28 cellular contexts compared by ENCODE assay signal in the genomic region with DNA sequence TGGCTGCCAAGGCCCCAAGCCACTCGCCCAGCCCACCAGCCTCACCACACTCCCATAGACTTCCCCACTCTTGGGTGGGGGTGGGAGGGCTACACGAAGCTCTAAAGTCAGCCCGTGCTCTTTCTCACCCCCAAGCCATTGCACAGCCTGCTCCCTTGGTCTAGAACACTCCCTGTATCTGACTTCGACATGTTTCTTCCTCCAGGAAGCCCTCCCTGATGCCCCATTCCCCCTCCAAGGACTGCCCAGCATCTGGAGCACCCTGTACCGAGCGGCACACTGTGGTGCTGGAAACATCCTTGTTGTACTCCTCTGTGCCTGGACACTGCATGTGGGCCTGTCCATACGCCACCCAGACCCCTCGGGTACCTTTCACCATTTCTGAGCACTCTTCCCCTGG. TPM values are rescaled to one million over a fixed set of nuclear protein-coding genes. Genes with fewer than 3 reads are reported as not detected.
DNase-seq lines count a peak whose midpoint lies in the region; ATAC-seq and TF ChIP-seq lines count a peak whose summit lies in the region.
"Had no signal": no experiment of that assay in that cellular context is flagged by ENCODE, and none has a peak within 500 bp of the region (broad histone marks: within the 10 kb centered on the region; RNA-seq: fewer than 3 reads in every experiment).

No MANE protein-coding gene starts in this region.

- intact Hi-C loops in vagina (cut with DNase I) = loop anchor here (5.0 kb wide), 1 partner anchor 189 kb away; no protein-coding TSS in a partner anchor

- H3K4me3 ChIP-seq in vagina = no peak overlapping the region
- H3K4me3 ChIP-seq: SK-N-MC had no signal

- no peaks in the 10 kb centered on the region for H3K27me3 Mint-ChIP-seq in neural crest cell (ENCODE audit: low read depth)

- H3K27ac Mint-ChIP-seq in neural crest cell (ENCODE audit: unreplicated experiment) = peak overlapping the region; percentile 86
- H3K27ac Mint-ChIP-seq: CD14-positive monocyte, IgD-negative memory B cell had no signal

- TF ChIP-seq POLR2A in vagina (IDR thresholded peaks at IDR 0.05) = no peak

- peak; percentile 24 for DNase-seq in activated CD8-positive, alpha-beta memory T cell treated with anti-CD3 and anti-CD28 coated beads for 24 hours
- no peak for DNase-seq in activated CD8-positive, alpha-beta memory T cell treated with anti-CD3 and anti-CD28 coated beads, Interleukin-2, amount 50 U/mL, for 48 hours
- peak; percentile 39 for DNase-seq in ecto neural progenitor cell (ENCODE audit: low spot score)
- no peak for DNase-seq in neural crest cell (ENCODE audit: low read depth, low spot score)
- peak; percentile 54 to 81 for DNase-seq in vagina (ENCODE audit: extremely low spot score in 2 of 2)
- no peak for DNase-seq in NK-92 treated with Interleukin-12 subunit alpha and Interleukin-12 subunit beta, amount 100 ng/mL, for 24 hours (lab: John Stamatoyannopoulos, UW)
- DNase-seq in SKM-1 treated with dmso at 0.1 percent for 144 hours (lab: John Stamatoyannopoulos, UW; ENCODE audit: unreplicated experiment) = no peak
- DNase-seq: ACHN; BE2C; CD8-positive, alpha-beta memory T cell; DMS 273 treated with DMSO at 0.1 percent for 48 hours; GF-D8; NCI-H1092; NCI-H1417 treated with DMSO at 0.1 percent for 48 hours; NCI-H2081; NCI-H2227 treated with DMSO at 0.1 percent for 48 hours; NCI-H526 treated with DMSO at 0.1 percent for 48 hours; SHP77 had no signal

- no peaks in the 10 kb centered on the region for H3K36me3 ChIP-seq in vagina
- H3K36me3 ChIP-seq: BE2C had no signal

- TF ChIP-seq CTCF in neural crest cell (conservative IDR thresholded peaks at IDR 0.05) (no peak), vagina (IDR thresholded peaks at IDR 0.05) (no peak)

- no peak for ATAC-seq in HG02763 (IDR thresholded peaks at IDR 0.05; ENCODE audit: unreplicated experiment)
- ATAC-seq: Panc1 had no signal

- no peaks in the 10 kb centered on the region for H3K4me1 ChIP-seq in vagina
- H3K4me1 ChIP-seq: BE2C had no signal

- no peaks in the 10 kb centered on the region for H3K9me3 ChIP-seq in vagina
- H3K9me3 ChIP-seq: BE2C had no signal

- H3K4me1 Mint-ChIP-seq in neural crest cell = peaks cover 42% of the 10 kb centered on the region
- H3K4me1 Mint-ChIP-seq: CD14-positive monocyte, IgD-negative memory B cell had no signal

- no peaks in the 10 kb centered on the region for H3K36me3 Mint-ChIP-seq in neural crest cell (ENCODE audit: low read depth)
- H3K36me3 Mint-ChIP-seq: CD14-positive monocyte; CD8-positive, alpha-beta memory T cell; IgD-negative memory B cell had no signal

- H3K27ac ChIP-seq in vagina = no peak overlapping the region
- H3K27ac ChIP-seq: 22Rv1, HL-60, RWPE1, SK-N-MC had no signal

- no peaks in the 10 kb centered on the region for H3K9me3 Mint-ChIP-seq in neural crest cell
- H3K9me3 Mint-ChIP-seq: CD14-positive monocyte; CD8-positive, alpha-beta memory T cell; IgD-negative memory B cell had no signal

- no peaks in the 10 kb centered on the region for H3K27me3 ChIP-seq in vagina
- H3K27me3 ChIP-seq: BE2C had no signal

- no peak overlapping the region for H3K4me3 Mint-ChIP-seq in neural crest cell
- H3K4me3 Mint-ChIP-seq: CD8-positive, alpha-beta memory T cell; IgD-negative memory B cell had no signal

RNA-seq across cellular contexts. Expression of a gene that starts 49.4 kb away (rescaled TPM):
- total RNA-seq in neural crest cell (0.09 TPM in 1 of 2 replicates, not detected in the other), vagina (4.9 TPM)
- total RNA-seq: CD8-positive, alpha-beta memory T cell; NCI-H460; OCI-LY7 had no signal

Comparison
In these comparisons a context has a peak if more than half of its experiments do, and no peak if none do; other contexts are left out.
1. DNase-seq: peak in activated CD8-positive, alpha-beta memory T cell treated with anti-CD3 and anti-CD28 coated beads for 24 hours (single experiment), ecto neural progenitor cell (single experiment) and vagina (2 of 2); none in activated CD8-positive, alpha-beta memory T cell treated with anti-CD3 and anti-CD28 coated beads, Interleukin-2, amount 50 U/mL, for 48 hours (single experiment), neural crest cell (single experiment), NK-92 treated with Interleukin-12 subunit alpha and Interleukin-12 subunit beta, amount 100 ng/mL, for 24 hours (single experiment) and SKM-1 treated with dmso at 0.1 percent for 144 hours (single experiment).